9 cellular contexts compared by ENCODE assay signal in genomic region chr5:141701341-141702119, GRCh38. TPM values are rescaled to one million over a fixed set of nuclear protein-coding genes. Genes with fewer than 3 reads are reported as not detected.
DNase-seq lines count a peak whose midpoint lies in the region; ATAC-seq lines count a peak whose summit lies in the region.
"Had no signal": no experiment of that assay in that cellular context is flagged by ENCODE, and none has a peak within 500 bp of the region (broad histone marks: within the 10 kb centered on the region; RNA-seq: fewer than 3 reads in every experiment).

No MANE protein-coding gene starts in this region.

- H3K9me3 Mint-ChIP-seq in activated naive CD8-positive, alpha-beta T cell treated with anti-CD3 and anti-CD28 coated beads, Interleukin-2, amount 10 ng/mL, durations not matched to agents 7 days and 5 days = no peaks in the 10 kb centered on the region
- H3K9me3 Mint-ChIP-seq: dendritic cell treated with granulocyte-macrophage colony-stimulating factor and Interleukin-4, amounts not matched to agents 40 ng/mL and 50 ng/mL, for 4 days had no signal

- ATAC-seq in HG02870 (IDR thresholded peaks at IDR 0.05; ENCODE audit: unreplicated experiment) = peak; percentile 49
- peak; percentile 27 for ATAC-seq in activated naive CD8-positive, alpha-beta T cell treated with anti-CD3 and anti-CD28 coated beads, Interleukin-2, amount 10 ng/mL, durations not matched to agents 7 days and 5 days (ENCODE audit: low read depth)

- DNase-seq in activated CD4-positive, alpha-beta T cell treated with anti-CD3 and anti-CD28 coated beads for 48 hours = peak; percentile 28
- no peak for DNase-seq in activated CD4-positive, alpha-beta T cell treated with anti-CD3 and anti-CD28 coated beads for 1 hour
- no peak for DNase-seq in activated naive CD8-positive, alpha-beta T cell treated with anti-CD3 and anti-CD28 coated beads, Interleukin-2, amount 10 ng/mL, durations not matched to agents 7 days and 5 days
- DNase-seq in skeletal muscle cell (ENCODE audit: low read depth) (no peak), AML-193 (lab: John Stamatoyannopoulos, UW) (no peak), NCI-H1417 (lab: John Stamatoyannopoulos, UW) (no peak), cerebellar cortex (ENCODE audit: low spot score) (no peak)

- H3K4me1 Mint-ChIP-seq in activated naive CD8-positive, alpha-beta T cell treated with anti-CD3 and anti-CD28 coated beads, Interleukin-2, amount 10 ng/mL, durations not matched to agents 7 days and 5 days = peaks cover 12% of the 10 kb centered on the region

- peaks cover 44% of the 10 kb centered on the region for H3K27me3 Mint-ChIP-seq in activated naive CD8-positive, alpha-beta T cell treated with anti-CD3 and anti-CD28 coated beads, Interleukin-2, amount 10 ng/mL, durations not matched to agents 7 days and 5 days

- peak overlapping the region; percentile 55 for H3K4me3 ChIP-seq in skeletal muscle cell (ENCODE audit: low read depth, low read length)

- H3K27ac Mint-ChIP-seq in activated naive CD8-positive, alpha-beta T cell treated with anti-CD3 and anti-CD28 coated beads, Interleukin-2, amount 10 ng/mL, durations not matched to agents 7 days and 5 days = no peak overlapping the region
- H3K27ac Mint-ChIP-seq: dendritic cell treated with granulocyte-macrophage colony-stimulating factor and Interleukin-4, amounts not matched to agents 40 ng/mL and 50 ng/mL, for 4 days had no signal

- peak overlapping the region; percentile 81 for H3K4me3 Mint-ChIP-seq in activated naive CD8-positive, alpha-beta T cell treated with anti-CD3 and anti-CD28 coated beads, Interleukin-2, amount 10 ng/mL, durations not matched to agents 7 days and 5 days

- no peaks in the 10 kb centered on the region for H3K36me3 Mint-ChIP-seq in activated naive CD8-positive, alpha-beta T cell treated with anti-CD3 and anti-CD28 coated beads, Interleukin-2, amount 10 ng/mL, durations not matched to agents 7 days and 5 days

- POLR2A ChIA-PET in activated naive CD8-positive, alpha-beta T cell treated with anti-CD3 and anti-CD28 coated beads, Interleukin-2, amount 10 ng/mL, durations not matched to agents 7 days and 5 days (lab: Charles Lee) = interaction anchor here (0.7 to 1.4 kb wide), 4 partner anchors 32 to 259 kb away, joined by 3 to 5 read pairs (median 3); no protein-coding TSS in a partner anchor

RNA-seq across cellular contexts. Expression of gene ARAP3, which starts 19.5 kb away (rescaled TPM):
- total RNA-seq in activated naive CD8-positive, alpha-beta T cell treated with anti-CD3 and anti-CD28 coated beads, Interleukin-2, amount 10 ng/mL, durations not matched to agents 7 days and 5 days = 10 to 100 TPM; 17.0 to 17.9 TPM

RNA-seq across cellular contexts. Expression of gene FCHSD1, which starts 50.3 kb away (rescaled TPM):
- 10 to 100 TPM; 98.3 to 99.1 TPM for total RNA-seq in activated naive CD8-positive, alpha-beta T cell treated with anti-CD3 and anti-CD28 coated beads, Interleukin-2, amount 10 ng/mL, durations not matched to agents 7 days and 5 days
